ENCODE assay signal across 1 cellular context in genomic region chr16:3744018-3744417, GRCh38.
TF ChIP-seq lines count a peak whose summit lies in the region.

No MANE protein-coding gene starts in this region.

TF ChIP-seq in WTC11, 78 proteins besides CTCF, POLR2A, EP300 and RAD21:
- TF ChIP-seq ARID4B (CRISPR knock-in tag; IDR thresholded peaks at IDR 0.05; ENCODE audit: borderline replicate concordance) (no peak), TCF7 (CRISPR knock-in tag; IDR thresholded peaks at IDR 0.05; ENCODE audit: low read depth) (no peak), E2F1 (CRISPR knock-in tag; IDR thresholded peaks at IDR 0.05) (no peak), CREM (CRISPR knock-in tag; IDR thresholded peaks at IDR 0.05) (no peak), NR1H2 (CRISPR knock-in tag; IDR thresholded peaks at IDR 0.05) (no peak), ZNF317 (CRISPR knock-in tag; IDR thresholded peaks at IDR 0.05; ENCODE audit: borderline replicate concordance, low read depth) (no peak), RORB (CRISPR knock-in tag; IDR thresholded peaks at IDR 0.05) (no peak), NFATC4 (CRISPR knock-in tag; IDR thresholded peaks at IDR 0.05) (no peak), FOXK1 (CRISPR knock-in tag; IDR thresholded peaks at IDR 0.05) (no peak), GRHL2 (CRISPR knock-in tag; IDR thresholded peaks at IDR 0.05; ENCODE audit: insufficient replicate concordance, severe bottlenecking) (no peak), SMAD4 (CRISPR knock-in tag; IDR thresholded peaks at IDR 0.05) (no peak), IRF2 (CRISPR knock-in tag; IDR thresholded peaks at IDR 0.05; ENCODE audit: borderline replicate concordance, low read depth) (no peak), MAX (CRISPR knock-in tag; IDR thresholded peaks at IDR 0.05) (no peak)
- TF ChIP-seq, protein P1, sequence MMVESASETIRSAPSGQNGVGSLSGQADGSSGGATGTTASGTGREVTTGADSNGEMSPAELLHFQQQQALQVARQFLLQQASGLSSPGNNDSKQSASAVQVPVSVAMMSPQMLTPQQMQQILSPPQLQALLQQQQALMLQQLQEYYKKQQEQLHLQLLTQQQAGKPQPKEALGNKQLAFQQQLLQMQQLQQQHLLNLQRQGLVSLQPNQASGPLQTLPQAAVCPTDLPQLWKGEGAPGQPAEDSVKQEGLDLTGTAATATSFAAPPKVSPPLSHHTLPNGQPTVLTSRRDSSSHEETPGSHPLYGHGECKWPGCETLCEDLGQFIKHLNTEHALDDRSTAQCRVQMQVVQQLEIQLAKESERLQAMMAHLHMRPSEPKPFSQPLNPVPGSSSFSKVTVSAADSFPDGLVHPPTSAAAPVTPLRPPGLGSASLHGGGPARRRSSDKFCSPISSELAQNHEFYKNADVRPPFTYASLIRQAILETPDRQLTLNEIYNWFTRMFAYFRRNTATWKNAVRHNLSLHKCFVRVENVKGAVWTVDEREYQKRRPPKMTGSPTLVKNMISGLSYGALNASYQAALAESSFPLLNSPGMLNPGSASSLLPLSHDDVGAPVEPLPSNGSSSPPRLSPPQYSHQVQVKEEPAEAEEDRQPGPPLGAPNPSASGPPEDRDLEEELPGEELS (CRISPR knock-in tag; IDR thresholded peaks at IDR 0.05), result no peak
- TF ChIP-seq, protein P2, sequence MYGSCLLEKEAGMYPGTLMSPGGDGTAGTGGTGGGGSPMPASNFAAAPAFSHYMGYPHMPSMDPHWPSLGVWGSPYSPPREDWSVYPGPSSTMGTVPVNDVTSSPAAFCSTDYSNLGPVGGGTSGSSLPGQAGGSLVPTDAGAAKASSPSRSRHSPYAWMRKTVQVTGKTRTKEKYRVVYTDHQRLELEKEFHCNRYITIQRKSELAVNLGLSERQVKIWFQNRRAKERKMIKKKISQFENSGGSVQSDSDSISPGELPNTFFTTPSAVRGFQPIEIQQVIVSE (CRISPR knock-in tag; IDR thresholded peaks at IDR 0.05; ENCODE audit: borderline replicate concordance), result no peak
- TF ChIP-seq, protein P3, sequence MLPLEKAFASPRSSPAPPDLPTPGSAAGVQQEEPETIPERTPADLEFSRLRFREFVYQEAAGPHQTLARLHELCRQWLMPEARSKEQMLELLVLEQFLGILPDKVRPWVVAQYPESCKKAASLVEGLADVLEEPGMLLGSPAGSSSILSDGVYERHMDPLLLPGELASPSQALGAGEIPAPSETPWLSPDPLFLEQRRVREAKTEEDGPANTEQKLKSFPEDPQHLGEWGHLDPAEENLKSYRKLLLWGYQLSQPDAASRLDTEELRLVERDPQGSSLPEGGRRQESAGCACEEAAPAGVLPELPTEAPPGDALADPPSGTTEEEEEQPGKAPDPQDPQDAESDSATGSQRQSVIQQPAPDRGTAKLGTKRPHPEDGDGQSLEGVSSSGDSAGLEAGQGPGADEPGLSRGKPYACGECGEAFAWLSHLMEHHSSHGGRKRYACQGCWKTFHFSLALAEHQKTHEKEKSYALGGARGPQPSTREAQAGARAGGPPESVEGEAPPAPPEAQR (CRISPR knock-in tag; IDR thresholded peaks at IDR 0.05), result no peak
- TF ChIP-seq, protein P4, sequence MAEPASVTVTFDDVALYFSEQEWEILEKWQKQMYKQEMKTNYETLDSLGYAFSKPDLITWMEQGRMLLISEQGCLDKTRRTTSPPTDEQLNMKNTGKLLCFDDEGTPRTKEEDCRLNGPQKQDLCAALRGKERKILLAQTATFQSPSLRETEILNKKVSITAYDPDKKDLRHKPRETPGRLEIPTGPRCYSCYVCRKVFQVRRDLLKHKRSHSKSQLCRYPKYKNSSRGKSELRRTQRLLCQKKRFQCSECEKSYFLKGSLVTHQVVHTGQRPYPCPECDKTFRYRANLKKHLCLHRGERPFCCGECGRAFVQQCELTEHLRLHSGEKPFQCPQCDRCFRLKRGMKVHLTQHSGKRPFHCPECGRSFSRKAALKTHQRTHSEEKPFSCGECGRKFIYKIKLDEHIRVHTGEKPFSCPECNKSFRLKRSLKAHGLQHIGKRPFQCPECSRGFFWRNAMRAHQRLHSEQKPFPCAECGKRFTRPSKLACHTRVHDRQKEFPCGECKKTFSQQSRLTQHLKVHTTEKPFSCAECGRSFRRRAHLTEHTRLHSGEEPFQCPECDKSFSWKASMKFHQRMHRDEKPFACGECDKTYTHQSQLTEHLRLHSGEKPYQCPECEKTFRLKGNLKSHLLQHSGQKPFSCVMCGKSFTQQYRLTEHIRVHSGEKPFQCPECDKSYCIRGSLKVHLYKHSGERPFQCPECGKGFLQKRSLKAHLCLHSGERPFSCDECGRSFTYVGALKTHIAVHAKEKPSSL (CRISPR knock-in tag; conservative IDR thresholded peaks at IDR 0.05), result no peak
- TF ChIP-seq, protein P5, sequence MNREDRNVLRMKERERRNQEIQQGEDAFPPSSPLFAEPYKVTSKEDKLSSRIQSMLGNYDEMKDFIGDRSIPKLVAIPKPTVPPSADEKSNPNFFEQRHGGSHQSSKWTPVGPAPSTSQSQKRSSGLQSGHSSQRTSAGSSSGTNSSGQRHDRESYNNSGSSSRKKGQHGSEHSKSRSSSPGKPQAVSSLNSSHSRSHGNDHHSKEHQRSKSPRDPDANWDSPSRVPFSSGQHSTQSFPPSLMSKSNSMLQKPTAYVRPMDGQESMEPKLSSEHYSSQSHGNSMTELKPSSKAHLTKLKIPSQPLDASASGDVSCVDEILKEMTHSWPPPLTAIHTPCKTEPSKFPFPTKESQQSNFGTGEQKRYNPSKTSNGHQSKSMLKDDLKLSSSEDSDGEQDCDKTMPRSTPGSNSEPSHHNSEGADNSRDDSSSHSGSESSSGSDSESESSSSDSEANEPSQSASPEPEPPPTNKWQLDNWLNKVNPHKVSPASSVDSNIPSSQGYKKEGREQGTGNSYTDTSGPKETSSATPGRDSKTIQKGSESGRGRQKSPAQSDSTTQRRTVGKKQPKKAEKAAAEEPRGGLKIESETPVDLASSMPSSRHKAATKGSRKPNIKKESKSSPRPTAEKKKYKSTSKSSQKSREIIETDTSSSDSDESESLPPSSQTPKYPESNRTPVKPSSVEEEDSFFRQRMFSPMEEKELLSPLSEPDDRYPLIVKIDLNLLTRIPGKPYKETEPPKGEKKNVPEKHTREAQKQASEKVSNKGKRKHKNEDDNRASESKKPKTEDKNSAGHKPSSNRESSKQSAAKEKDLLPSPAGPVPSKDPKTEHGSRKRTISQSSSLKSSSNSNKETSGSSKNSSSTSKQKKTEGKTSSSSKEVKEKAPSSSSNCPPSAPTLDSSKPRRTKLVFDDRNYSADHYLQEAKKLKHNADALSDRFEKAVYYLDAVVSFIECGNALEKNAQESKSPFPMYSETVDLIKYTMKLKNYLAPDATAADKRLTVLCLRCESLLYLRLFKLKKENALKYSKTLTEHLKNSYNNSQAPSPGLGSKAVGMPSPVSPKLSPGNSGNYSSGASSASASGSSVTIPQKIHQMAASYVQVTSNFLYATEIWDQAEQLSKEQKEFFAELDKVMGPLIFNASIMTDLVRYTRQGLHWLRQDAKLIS (CRISPR knock-in tag; IDR thresholded peaks at IDR 0.05; ENCODE audit: borderline replicate concordance), result no peak
